In genomic region chr17:40514013-40514875, GRCh38 we compare ENCODE assay signal across 1 cellular context.
TF ChIP-seq lines count a peak whose summit lies in the region.

No MANE protein-coding gene starts in this region.

TF ChIP-seq in IMR-90, 13 proteins besides CTCF, POLR2A, EP300 and RAD21:
- TF ChIP-seq USF2 (IDR thresholded peaks at IDR 0.05; ENCODE audit: low read depth, low read length), result no peak
- TF ChIP-seq NFE2L2 (IDR thresholded peaks at IDR 0.05; ENCODE audit: low read depth, low read length), result no peak
- TF ChIP-seq BHLHE40 (IDR thresholded peaks at IDR 0.05; ENCODE audit: low read depth, low read length), result no peak
- no peak for TF ChIP-seq SMC3 (IDR thresholded peaks at IDR 0.05; ENCODE audit: low read depth, low read length)
- no peak for TF ChIP-seq ELK1 (IDR thresholded peaks at IDR 0.05; ENCODE audit: borderline replicate concordance, low read depth, low read length)
- TF ChIP-seq MAFK (IDR thresholded peaks at IDR 0.05; ENCODE audit: low read depth, low read length), result no peak
- no peak for TF ChIP-seq MAZ (IDR thresholded peaks at IDR 0.05; ENCODE audit: borderline replicate concordance, low read depth, low read length)
- TF ChIP-seq CHD1 (IDR thresholded peaks at IDR 0.05; ENCODE audit: low read depth, low read length), result no peak
- no peak for TF ChIP-seq RFX5 (IDR thresholded peaks at IDR 0.05; ENCODE audit: low read depth, low read length)
